Comparison of ENCODE assay signal across 32 cellular contexts in genomic region chr4:23697722-23698121, GRCh38.
"Had no signal": no experiment of that assay in that cellular context is flagged by ENCODE, and none has a peak within 500 bp of the region (broad histone marks: within the 10 kb centered on the region; RNA-seq: fewer than 3 reads in every experiment).

No MANE protein-coding gene starts in this region.

- H3K4me3 Mint-ChIP-seq: central memory CD8-positive, alpha-beta T cell; dendritic cell treated with granulocyte-macrophage colony-stimulating factor and Interleukin-4, amounts not matched to agents 40 ng/mL and 50 ng/mL, for 4 days; endodermal cell; mesothelial cell of epicardium; naive B cell; natural killer cell treated with Interleukin-12 subunit alpha and Interleukin-12 subunit beta and Interleukin-15 and Interleukin-18, amount 100 ng/mL, for 72 hours; neural crest cell; stimulated activated effector memory CD8-positive, alpha-beta T cell treated with anti-CD3 and anti-CD28 coated beads, Interleukin-12 subunit alpha, Interleukin-12 subunit beta, amount 100 ng/mL, for 72 hours; type B pancreatic cell had no signal

- H3K36me3 Mint-ChIP-seq: mesothelial cell of epicardium; naive B cell; natural killer cell treated with Interleukin-12 subunit alpha and Interleukin-12 subunit beta and Interleukin-15 and Interleukin-18, amount 100 ng/mL, for 72 hours; stimulated activated effector memory CD8-positive, alpha-beta T cell treated with anti-CD3 and anti-CD28 coated beads, Interleukin-12 subunit alpha, Interleukin-12 subunit beta, amount 100 ng/mL, for 72 hours; type B pancreatic cell had no signal

- ATAC-seq: esophagus mucosa; gastroesophageal sphincter; left colon; mucosa of descending colon; natural killer cell treated with Interleukin-12 subunit alpha and Interleukin-12 subunit beta and Interleukin-15 and Interleukin-18, amount 100 ng/mL, for 72 hours; sciatic nerve; stimulated activated effector memory CD8-positive, alpha-beta T cell treated with anti-CD3 and anti-CD28 coated beads, Interleukin-12 subunit alpha, Interleukin-12 subunit beta, amount 100 ng/mL, for 72 hours had no signal

- H3K27me3 Mint-ChIP-seq: central memory CD8-positive, alpha-beta T cell; dendritic cell treated with granulocyte-macrophage colony-stimulating factor and Interleukin-4, amounts not matched to agents 40 ng/mL and 50 ng/mL, for 4 days; naive B cell; natural killer cell treated with Interleukin-12 subunit alpha and Interleukin-12 subunit beta and Interleukin-15 and Interleukin-18, amount 100 ng/mL, for 72 hours; type B pancreatic cell had no signal

- H3K4me1 ChIP-seq: colonic mucosa, gastroesophageal sphincter, stomach, testis, tibial artery had no signal

- H3K9me3 Mint-ChIP-seq: dendritic cell treated with granulocyte-macrophage colony-stimulating factor and Interleukin-4, amounts not matched to agents 40 ng/mL and 50 ng/mL, for 4 days; neural crest cell; type B pancreatic cell had no signal

- H3K4me3 ChIP-seq: colonic mucosa, gastroesophageal sphincter, heart right ventricle, mucosa of descending colon, ovary, smooth muscle cell, stomach, testis, tibial artery had no signal

- H3K27ac Mint-ChIP-seq: dendritic cell treated with granulocyte-macrophage colony-stimulating factor and Interleukin-4, amounts not matched to agents 40 ng/mL and 50 ng/mL, for 4 days; endodermal cell; mesothelial cell of epicardium; naive B cell; natural killer cell treated with Interleukin-12 subunit alpha and Interleukin-12 subunit beta and Interleukin-15 and Interleukin-18, amount 100 ng/mL, for 72 hours; stimulated activated effector memory CD8-positive, alpha-beta T cell treated with anti-CD3 and anti-CD28 coated beads, Interleukin-12 subunit alpha, Interleukin-12 subunit beta, amount 100 ng/mL, for 72 hours; type B pancreatic cell had no signal

- H3K27ac ChIP-seq: colonic mucosa, epithelial cell of prostate, gastroesophageal sphincter, heart right ventricle, ovary, stomach, testis, tibial artery had no signal

- H3K9me3 ChIP-seq: colonic mucosa, gastroesophageal sphincter, heart right ventricle, mucosa of descending colon, ovary, stomach, testis, tibial artery had no signal

- DNase-seq: colonic mucosa; effector CD8-positive, alpha-beta T cell; endodermal cell; foreskin fibroblast; hippocampal formation; left colon; mesenchymal stem cell; mucosa of descending colon; naive B cell; nucleus accumbens; ovary; stimulated activated CD4-positive, alpha-beta T cell treated with anti-CD3 and anti-CD28 coated beads, Interleukin-12 subunit alpha, Interleukin-12 subunit beta, amount 100 ng/mL, for 4 hours; stimulated activated CD4-positive, alpha-beta T cell treated with anti-CD3 and anti-CD28 coated beads, Interleukin-1b, Interleukin-23, amount 100 ng/mL, for 48 hours; stimulated activated CD4-positive, alpha-beta T cell treated with anti-CD3 and anti-CD28 coated beads, Interleukin-4, amount 100 ng/mL, for 24 hours; stimulated activated naive CD4-positive, alpha-beta T cell treated with Interleukin-2 at 50 U/mL for 16 hours; stomach; testis; tibial artery had no signal

- H3K4me1 Mint-ChIP-seq: central memory CD8-positive, alpha-beta T cell; mesothelial cell of epicardium; naive B cell; neural crest cell; stimulated activated effector memory CD8-positive, alpha-beta T cell treated with anti-CD3 and anti-CD28 coated beads, Interleukin-12 subunit alpha, Interleukin-12 subunit beta, amount 100 ng/mL, for 72 hours had no signal

- H3K27me3 ChIP-seq: colonic mucosa, gastroesophageal sphincter, heart right ventricle, ovary, stomach, testis, tibial artery had no signal

- FAIRE-seq: islet of Langerhans had no signal

- H3K36me3 ChIP-seq: colonic mucosa, gastroesophageal sphincter, heart right ventricle, ovary, stomach, tibial artery had no signal

- H3K4me2 ChIP-seq: smooth muscle cell had no signal
